Comparison of ENCODE assay signal across 18 cellular contexts in the genomic region with DNA sequence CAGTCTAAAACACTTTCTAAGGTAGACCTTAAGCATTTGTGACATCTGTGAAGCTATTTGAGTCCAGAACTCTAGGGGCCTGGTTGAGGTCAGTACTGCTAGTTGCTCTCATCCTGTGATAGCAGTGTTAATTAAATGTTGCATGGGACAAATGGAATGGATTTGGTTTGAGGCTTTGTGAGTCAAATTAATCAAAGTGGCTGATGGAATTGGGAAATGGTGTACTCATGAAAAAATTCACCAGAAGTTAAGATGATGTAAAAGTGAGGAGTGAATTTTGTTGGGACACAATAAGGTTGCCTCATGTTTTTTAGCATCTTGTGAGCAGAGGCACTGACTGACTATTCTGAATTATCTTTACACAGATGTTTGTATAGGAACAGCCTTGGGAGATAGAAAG.
DNase-seq lines count a peak whose midpoint lies in the region; ATAC-seq and TF ChIP-seq lines count a peak whose summit lies in the region.
"Had no signal": no experiment of that assay in that cellular context is flagged by ENCODE, and none has a peak within 500 bp of the region (broad histone marks: within the 10 kb centered on the region; RNA-seq: fewer than 3 reads in every experiment).

No MANE protein-coding gene starts in this region.

- H3K27ac Mint-ChIP-seq in activated T-cell treated with anti-CD3 and anti-CD28 coated beads, Interleukin-2, amount 50 U/mL, for 72 hours = no peak overlapping the region
- H3K27ac Mint-ChIP-seq: CD4-positive, alpha-beta T cell; GM23338 had no signal

- no peak overlapping the region for H3K4me3 Mint-ChIP-seq in activated T-cell treated with anti-CD3 and anti-CD28 coated beads, Interleukin-2, amount 50 U/mL, for 72 hours
- H3K4me3 Mint-ChIP-seq: CD4-positive, alpha-beta T cell; GM23338 had no signal

- no peak overlapping the region for H3K9ac ChIP-seq in HCT116 (ENCODE audit: low read length)
- H3K9ac ChIP-seq: KMS-11 had no signal

- RAD21 ChIA-PET in HCT116 (lab: Charles Lee; ENCODE audit: low non-redundant PET in 1 of 2, low total read pairs in 2 of 2, uncharacterized antibody in 2 of 2, unreplicated experiment in 2 of 2) = no interaction called here

- POLR2A ChIA-PET in AG04449 (lab: Yijun Ruan, JAX) (interaction anchor here (1.1 to 1.3 kb wide), 2 partner anchors 63 to 320 kb away, joined by 3 to 4 read pairs; no protein-coding TSS in a partner anchor), HCT116 (lab: Charles Lee) (no interaction called here)

- no peak overlapping the region for H3K4me3 ChIP-seq in AG04449 (ENCODE audit: low read depth, low read length)
- no peak overlapping the region for H3K4me3 ChIP-seq in HCT116 (replicated peaks in 1 of 2; ENCODE audit: low read depth in 1 of 2, low read length in 2 of 2)
- no peak overlapping the region for H3K4me3 ChIP-seq in cardiac fibroblast (replicated peaks in 1 of 2; ENCODE audit: low read depth in 2 of 2, low read length in 2 of 2)
- no peak overlapping the region for H3K4me3 ChIP-seq in foreskin fibroblast (ENCODE audit: low read depth in 1 of 2, low read length in 2 of 2)
- H3K4me3 ChIP-seq: GM23338, MG63 had no signal

- no peak overlapping the region for H3K27ac ChIP-seq in HCT116 (ENCODE audit: low read depth, low read length)
- H3K27ac ChIP-seq: KMS-11 had no signal

- H3K9me3 ChIP-seq in HCT116 (ENCODE audit: control insufficient read depth in 1 of 2, insufficient read depth in 1 of 2, low read depth in 1 of 2, low read length in 2 of 2) = no peaks in the 10 kb centered on the region; a peak in 1 of 4 replicates
- H3K9me3 ChIP-seq: BE2C had no signal

- BruUV-seq in HCT116 (replicated peaks; lab: Mats Ljungman, UMichigan) = no TSS peak

- peaks cover 8% of the 10 kb centered on the region for H3K27me3 Mint-ChIP-seq in activated T-cell treated with anti-CD3 and anti-CD28 coated beads, Interleukin-2, amount 50 U/mL, for 72 hours (ENCODE audit: low read depth)
- H3K27me3 Mint-ChIP-seq: CD4-positive, alpha-beta T cell had no signal

- H4K20me1 ChIP-seq in HCT116 (ENCODE audit: insufficient read depth) = no peaks in the 10 kb centered on the region

- intact Hi-C loops in HCT116 (cut with micrococcal nuclease) = no loop called here

- peak overlapping the region; percentile 24 for H2AFZ ChIP-seq in HCT116 (ENCODE audit: low read depth, low read length, poor library complexity, severe bottlenecking)
- H2AFZ ChIP-seq: GM23338 had no signal

- H3K9me3 Mint-ChIP-seq in activated T-cell treated with anti-CD3 and anti-CD28 coated beads, Interleukin-2, amount 50 U/mL, for 72 hours = peaks cover 3 to 7% of the 10 kb centered on the region in 2 donors
- H3K9me3 Mint-ChIP-seq: GM23338 had no signal

- no peaks in the 10 kb centered on the region for H3K4me1 Mint-ChIP-seq in activated T-cell treated with anti-CD3 and anti-CD28 coated beads, Interleukin-2, amount 50 U/mL, for 72 hours (ENCODE audit: low read depth)

- H3K4me2 ChIP-seq in HCT116 (ENCODE audit: low read length) = no peak overlapping the region
- H3K4me2 ChIP-seq: GM23338, KMS-11 had no signal

- no peaks in the 10 kb centered on the region for H3K79me2 ChIP-seq in HCT116 (ENCODE audit: insufficient read depth, low read length)

- peaks cover 0 to 1% of the 10 kb centered on the region in 2 donors for H3K36me3 Mint-ChIP-seq in activated T-cell treated with anti-CD3 and anti-CD28 coated beads, Interleukin-2, amount 50 U/mL, for 72 hours (ENCODE audit: insufficient read depth in 2 of 2)

- no peak for TF ChIP-seq POLR2A in HCT116 (IDR thresholded peaks at IDR 0.05; ENCODE audit: borderline replicate concordance, extremely low read depth, insufficient read depth, insufficient read length)

- no peaks in the 10 kb centered on the region for H3K27me3 ChIP-seq in HCT116 (ENCODE audit: insufficient read depth, low read length)
- H3K27me3 ChIP-seq: BE2C, MG63 had no signal

- peak; percentile 21 for DNase-seq in AG04449 (ENCODE audit: low read depth, low spot score)
- DNase-seq in HCT116 (ENCODE audit: low read depth, low spot score) = no peak
- peak; percentile 12 to 26 for DNase-seq in cardiac fibroblast (ENCODE audit: low read depth in 2 of 2)
- peak; percentile 50 to 61 for DNase-seq in foreskin fibroblast
- DNase-seq in superior temporal gyrus (ENCODE audit: extremely low spot score) = no peak
- no peak for DNase-seq in stimulated activated naive CD4-positive, alpha-beta T cell treated with Interleukin-2 at 50 U/mL for 16 hours (lab: John Stamatoyannopoulos, UW)
- DNase-seq in NCI-H128 (lab: John Stamatoyannopoulos, UW; ENCODE audit: unreplicated experiment) = no peak
- DNase-seq in activated T-cell treated with anti-CD3 and anti-CD28 coated beads, Interleukin-2, amount 50 U/mL, for 72 hours = no peak
- DNase-seq: BE2C; CD4-positive, alpha-beta T cell; DMS53; MG63; NCI-H1092; NCI-H1694; NCI-H524 had no signal

- H3K36me3 ChIP-seq in HCT116 (ENCODE audit: control insufficient read depth in 1 of 2, insufficient read depth in 2 of 2, low read length in 2 of 2) = no peaks in the 10 kb centered on the region
- H3K36me3 ChIP-seq: BE2C, MG63 had no signal

- CTCF ChIA-PET in AG04449 (lab: Yijun Ruan, JAX) = no interaction called here
- CTCF ChIA-PET in HCT116 (lab: Charles Lee) = no interaction called here

- no peaks in the 10 kb centered on the region; the same call in 1 of the 2 replicates for H3K9me2 ChIP-seq in HCT116 (ENCODE audit: insufficient read depth)

- no peak for TF ChIP-seq RAD21 in HCT116 (IDR thresholded peaks at IDR 0.05; ENCODE audit: low read depth)

- TF ChIP-seq CTCF in AG04449 (IDR thresholded peaks at IDR 0.05; ENCODE audit: insufficient read depth, low read length, missing control alignments) (no peak), HCT116 (IDR thresholded peaks at IDR 0.05 in 2 of 3, conservative IDR thresholded peaks at IDR 0.05 in 1 of 3; ENCODE audit: borderline replicate concordance in 1 of 3, insufficient read depth in 1 of 3, low read depth in 2 of 3, low read length in 2 of 3) (no peak), cardiac fibroblast (IDR thresholded peaks at IDR 0.05; ENCODE audit: low read depth, low read length) (no peak), foreskin fibroblast (IDR thresholded peaks at IDR 0.05; ENCODE audit: low read depth, low read length) (no peak)

- peaks cover 0 to 10% of the 10 kb centered on the region in 2 experiments; a peak in 2 of 4 replicates for H3K4me1 ChIP-seq in HCT116 (ENCODE audit: control insufficient read depth in 1 of 2, insufficient read depth in 2 of 2, low read length in 2 of 2)
- H3K4me1 ChIP-seq: BE2C had no signal

- ATAC-seq in HCT116 = no peak
- no peak for ATAC-seq in activated T-cell treated with anti-CD3 and anti-CD28 coated beads, Interleukin-2, amount 50 U/mL, for 72 hours (replicated peaks in 1 of 2)
- ATAC-seq: GM23338, HepG2 had no signal

TF ChIP-seq in HCT116, 20 proteins besides CTCF, POLR2A, EP300 and RAD21 (continues in another document):
- no peak for TF ChIP-seq FOSL1 (IDR thresholded peaks at IDR 0.05; ENCODE audit: low read depth)
- TF ChIP-seq, protein P1, sequence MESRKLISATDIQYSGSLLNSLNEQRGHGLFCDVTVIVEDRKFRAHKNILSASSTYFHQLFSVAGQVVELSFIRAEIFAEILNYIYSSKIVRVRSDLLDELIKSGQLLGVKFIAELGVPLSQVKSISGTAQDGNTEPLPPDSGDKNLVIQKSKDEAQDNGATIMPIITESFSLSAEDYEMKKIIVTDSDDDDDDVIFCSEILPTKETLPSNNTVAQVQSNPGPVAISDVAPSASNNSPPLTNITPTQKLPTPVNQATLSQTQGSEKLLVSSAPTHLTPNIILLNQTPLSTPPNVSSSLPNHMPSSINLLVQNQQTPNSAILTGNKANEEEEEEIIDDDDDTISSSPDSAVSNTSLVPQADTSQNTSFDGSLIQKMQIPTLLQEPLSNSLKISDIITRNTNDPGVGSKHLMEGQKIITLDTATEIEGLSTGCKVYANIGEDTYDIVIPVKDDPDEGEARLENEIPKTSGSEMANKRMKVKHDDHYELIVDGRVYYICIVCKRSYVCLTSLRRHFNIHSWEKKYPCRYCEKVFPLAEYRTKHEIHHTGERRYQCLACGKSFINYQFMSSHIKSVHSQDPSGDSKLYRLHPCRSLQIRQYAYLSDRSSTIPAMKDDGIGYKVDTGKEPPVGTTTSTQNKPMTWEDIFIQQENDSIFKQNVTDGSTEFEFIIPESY (IDR thresholded peaks at IDR 0.05; ENCODE audit: extremely low read depth, insufficient replicate concordance, low read length) = no peak
- TF ChIP-seq ZNF274 (IDR thresholded peaks at IDR 0.05; ENCODE audit: low read depth, low read length) = no peak
- TF ChIP-seq, protein P2, sequence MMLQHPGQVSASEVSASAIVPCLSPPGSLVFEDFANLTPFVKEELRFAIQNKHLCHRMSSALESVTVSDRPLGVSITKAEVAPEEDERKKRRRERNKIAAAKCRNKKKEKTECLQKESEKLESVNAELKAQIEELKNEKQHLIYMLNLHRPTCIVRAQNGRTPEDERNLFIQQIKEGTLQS (IDR thresholded peaks at IDR 0.05) = no peak
- TF ChIP-seq EGR1 (IDR thresholded peaks at IDR 0.05; ENCODE audit: low read depth) = no peak
- TF ChIP-seq, protein P3, sequence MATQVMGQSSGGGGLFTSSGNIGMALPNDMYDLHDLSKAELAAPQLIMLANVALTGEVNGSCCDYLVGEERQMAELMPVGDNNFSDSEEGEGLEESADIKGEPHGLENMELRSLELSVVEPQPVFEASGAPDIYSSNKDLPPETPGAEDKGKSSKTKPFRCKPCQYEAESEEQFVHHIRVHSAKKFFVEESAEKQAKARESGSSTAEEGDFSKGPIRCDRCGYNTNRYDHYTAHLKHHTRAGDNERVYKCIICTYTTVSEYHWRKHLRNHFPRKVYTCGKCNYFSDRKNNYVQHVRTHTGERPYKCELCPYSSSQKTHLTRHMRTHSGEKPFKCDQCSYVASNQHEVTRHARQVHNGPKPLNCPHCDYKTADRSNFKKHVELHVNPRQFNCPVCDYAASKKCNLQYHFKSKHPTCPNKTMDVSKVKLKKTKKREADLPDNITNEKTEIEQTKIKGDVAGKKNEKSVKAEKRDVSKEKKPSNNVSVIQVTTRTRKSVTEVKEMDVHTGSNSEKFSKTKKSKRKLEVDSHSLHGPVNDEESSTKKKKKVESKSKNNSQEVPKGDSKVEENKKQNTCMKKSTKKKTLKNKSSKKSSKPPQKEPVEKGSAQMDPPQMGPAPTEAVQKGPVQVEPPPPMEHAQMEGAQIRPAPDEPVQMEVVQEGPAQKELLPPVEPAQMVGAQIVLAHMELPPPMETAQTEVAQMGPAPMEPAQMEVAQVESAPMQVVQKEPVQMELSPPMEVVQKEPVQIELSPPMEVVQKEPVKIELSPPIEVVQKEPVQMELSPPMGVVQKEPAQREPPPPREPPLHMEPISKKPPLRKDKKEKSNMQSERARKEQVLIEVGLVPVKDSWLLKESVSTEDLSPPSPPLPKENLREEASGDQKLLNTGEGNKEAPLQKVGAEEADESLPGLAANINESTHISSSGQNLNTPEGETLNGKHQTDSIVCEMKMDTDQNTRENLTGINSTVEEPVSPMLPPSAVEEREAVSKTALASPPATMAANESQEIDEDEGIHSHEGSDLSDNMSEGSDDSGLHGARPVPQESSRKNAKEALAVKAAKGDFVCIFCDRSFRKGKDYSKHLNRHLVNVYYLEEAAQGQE (IDR thresholded peaks at IDR 0.05; ENCODE audit: low read depth) = no peak
- no peak for TF ChIP-seq ELF1 (IDR thresholded peaks at IDR 0.05; ENCODE audit: borderline replicate concordance, low read depth)
- no peak for TF ChIP-seq POLR2AphosphoS5 (IDR thresholded peaks at IDR 0.05; ENCODE audit: low read depth, low read length)
- TF ChIP-seq ZFX (IDR thresholded peaks at IDR 0.05) = no peak

Comparison
In these comparisons a context has a peak if more than half of its experiments do, and no peak if none do; other contexts are left out.
1. DNase-seq: peak in AG04449 (single experiment), cardiac fibroblast (2 of 2) and foreskin fibroblast (2 of 2); none in HCT116 (single experiment), superior temporal gyrus (single experiment), stimulated activated naive CD4-positive, alpha-beta T cell treated with Interleukin-2 at 50 U/mL for 16 hours (single experiment), NCI-H128 (single experiment) and activated T-cell treated with anti-CD3 and anti-CD28 coated beads, Interleukin-2, amount 50 U/mL, for 72 hours (0 of 2).